7 cellular contexts compared by ENCODE assay signal in the genomic region with DNA sequence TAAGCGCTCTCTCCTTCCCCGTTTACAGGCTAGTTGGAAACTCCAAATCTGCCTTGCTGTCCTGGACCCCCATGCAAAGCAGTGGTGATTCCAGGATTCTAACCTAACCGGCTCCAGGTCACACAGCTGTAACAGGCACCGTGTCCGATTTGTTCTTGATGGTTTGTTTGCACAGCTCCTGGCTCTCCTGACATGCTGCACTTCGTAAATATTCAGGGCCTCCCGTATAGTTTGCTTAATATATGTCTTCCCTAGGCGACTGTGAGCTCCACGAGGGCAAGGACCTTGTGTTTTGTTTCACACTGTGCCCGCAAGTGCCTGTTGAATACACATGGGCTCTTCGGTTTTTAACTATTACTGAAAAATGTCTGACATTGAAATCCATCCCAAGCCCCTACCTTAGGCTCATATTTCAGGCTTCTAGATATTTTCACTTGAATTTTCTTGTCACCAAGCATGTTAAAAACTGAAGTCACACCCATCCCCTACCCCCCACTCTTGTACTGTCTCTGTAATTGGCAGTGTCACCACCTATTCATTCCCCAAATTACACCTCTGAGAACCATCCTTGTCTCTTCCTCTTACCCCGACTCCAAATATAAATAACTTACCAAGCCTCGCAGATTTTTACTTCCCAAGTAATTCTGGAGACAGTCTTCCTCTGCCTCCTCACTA. TPM values are rescaled to one million over a fixed set of nuclear protein-coding genes. Genes with fewer than 3 reads are reported as not detected.
A peak's percentile ranks its signal among the peaks of the same experiment; 100 is the strongest.
DNase-seq lines count a peak whose midpoint lies in the region; ATAC-seq and TF ChIP-seq lines count a peak whose summit lies in the region.

No MANE protein-coding gene starts in this region.

- H3K4me3 ChIP-seq in HFF-Myc (replicated peaks; ENCODE audit: low read depth, low read length) (peak overlapping the region; percentile 51), fibroblast of pulmonary artery (replicated peaks; ENCODE audit: low read depth, low read length) (peak overlapping the region; percentile 65), stomach (peak overlapping the region; percentile 76 to 87 (median 78))

- H3K27ac ChIP-seq in stomach: peak overlapping the region; percentile 92 to 97 (median 95)

- no peaks in the 10 kb centered on the region for H3K36me3 ChIP-seq in stomach

- intact Hi-C loops in stomach (cut with DNase I; ENCODE audit: low total_unique reads): no loop called here

- no peaks in the 10 kb centered on the region for H3K9me3 ChIP-seq in stomach

- no peaks in the 10 kb centered on the region for H3K27me3 ChIP-seq in stomach

- 9 to 19% (median 13%) methylated on average over 13 of the region's 13 CpGs for WGBS in stomach, 5 donors

- DNase-seq in HFF-Myc (ENCODE audit: extremely low read depth, low read depth) (no peak), NCI-H748 treated with DMSO at 0.1 percent for 48 hours (lab: John Stamatoyannopoulos, UW) (peak; percentile 64), fibroblast of pulmonary artery (ENCODE audit: low read depth) (no peak), stomach (peak; percentile 60), kidney glomerular epithelial cell (lab: John Stamatoyannopoulos, UW) (no peak), iPS-NIHi7 (ENCODE audit: extremely low spot score) (no peak)

- no peak for ATAC-seq in GM21786 (IDR thresholded peaks at IDR 0.05; ENCODE audit: unreplicated experiment)

- peaks cover 40 to 64% (median 53%) of the 10 kb centered on the region in 4 donors for H3K4me1 ChIP-seq in stomach

- TF ChIP-seq POLR2A in stomach (IDR thresholded peaks at IDR 0.05): no peak

- no peak for TF ChIP-seq EP300 in stomach (IDR thresholded peaks at IDR 0.05)

- TF ChIP-seq CTCF in HFF-Myc (IDR thresholded peaks at IDR 0.05; ENCODE audit: low read depth, low read length, missing control alignments) (no peak), fibroblast of pulmonary artery (IDR thresholded peaks at IDR 0.05; ENCODE audit: low read length, missing control alignments) (no peak), stomach (IDR thresholded peaks at IDR 0.05) (no peak)

RNA-seq across cellular contexts. Expression of gene PUM2, which starts 1.0 kb away (rescaled TPM):
- total RNA-seq in stomach: 100 to 1,000 TPM in 1 of 5 donors, 10 to 100 TPM in 4; 20.9 to 128 (median 54.0) TPM
- 10 to 100 TPM; 22.2 to 32.7 (median 26.5) TPM for polyA plus RNA-seq in stomach

Comparison
In these comparisons a context has a peak if more than half of its experiments do, and no peak if none do; other contexts are left out.
1. DNase-seq: peak in NCI-H748 treated with DMSO at 0.1 percent for 48 hours (single experiment) and stomach (single experiment); none in HFF-Myc (single experiment), fibroblast of pulmonary artery (single experiment), kidney glomerular epithelial cell (single experiment) and iPS-NIHi7 (single experiment).
2. Peak in every context shown above with its lines, with median percentiles within 50 percentile points of each other: H3K4me3 ChIP-seq.